Comparison of ENCODE assay signal across 1 cellular context in genomic region chr2:229980440-229981184, GRCh38.
TF ChIP-seq lines count a peak whose summit lies in the region.

No MANE protein-coding gene starts in this region.

TF ChIP-seq in endothelial cell of umbilical vein, 7 proteins besides CTCF, POLR2A, EP300 and RAD21:
- TF ChIP-seq POLR2AphosphoS5 (IDR thresholded peaks at IDR 0.05; ENCODE audit: insufficient read depth, low read depth, low read length) (peak; percentile 41), FOS (IDR thresholded peaks at IDR 0.05; ENCODE audit: borderline replicate concordance, insufficient read depth, low read length) (peak; percentile 63), MAX (IDR thresholded peaks at IDR 0.05; ENCODE audit: insufficient read depth, insufficient read length) (no peak), MYC (IDR thresholded peaks at IDR 0.05; ENCODE audit: low read depth, low read length) (no peak), JUN (IDR thresholded peaks at IDR 0.05; ENCODE audit: borderline replicate concordance, insufficient read depth, insufficient read length, low read depth) (peak; percentile 49), GATA2 (IDR thresholded peaks at IDR 0.05; ENCODE audit: insufficient read depth, insufficient read length, low read depth, low read length) (no peak), EZH2 (IDR thresholded peaks at IDR 0.05; ENCODE audit: borderline replicate concordance, low read depth, low read length, severe bottlenecking) (no peak)
TF ChIP-seq in endothelial cell of umbilical vein: peak in this region for 3.
